ENCODE assay signal across 36 cellular contexts in the genomic region with DNA sequence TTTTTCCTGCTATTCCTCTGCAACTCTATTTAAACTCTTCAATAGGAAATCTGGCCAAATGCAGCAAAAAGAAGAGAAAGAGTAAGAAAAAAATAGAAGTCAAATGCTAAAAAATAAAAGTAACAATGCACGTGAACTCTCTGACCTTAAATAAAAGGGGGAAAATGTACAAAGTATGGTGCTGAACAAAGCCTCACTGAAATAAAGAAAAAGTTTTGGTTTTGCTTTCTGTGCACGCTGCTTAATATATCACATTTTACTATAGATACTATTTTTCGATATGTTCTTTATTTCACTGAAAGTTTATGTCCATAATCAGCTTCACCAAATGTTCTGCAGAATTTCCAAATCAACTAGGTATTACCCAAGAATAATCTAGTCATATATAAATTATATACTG.
"Had no signal": no experiment of that assay in that cellular context is flagged by ENCODE, and none has a peak within 500 bp of the region (broad histone marks: within the 10 kb centered on the region; RNA-seq: fewer than 3 reads in every experiment).

No MANE protein-coding gene starts in this region.

- H3K27ac ChIP-seq: adrenal gland, ascending aorta, body of pancreas, brain microvascular endothelial cell, breast epithelium, cardiac muscle cell had no signal

- H3K27me3 ChIP-seq: adrenal gland, ascending aorta, body of pancreas, brain microvascular endothelial cell, breast epithelium, cardiac muscle cell had no signal

- H3K27me3 Mint-ChIP-seq: activated naive CD4-positive, alpha-beta T cell treated with anti-CD3 and anti-CD28 coated beads, Interleukin-2, amount 10 ng/mL, durations not matched to agents 7 days and 5 days; activated naive CD4-positive, alpha-beta T cell treated with anti-CD3 and anti-CD28 coated beads, Interleukin-2, amount 50 U/mL, for 24 hours; activated naive CD8-positive, alpha-beta T cell; activated naive CD8-positive, alpha-beta T cell treated with anti-CD3 and anti-CD28 coated beads for 36 hours; activated naive CD8-positive, alpha-beta T cell treated with anti-CD3 and anti-CD28 coated beads, Interleukin-2, amount 10 ng/mL, durations not matched to agents 7 days and 5 days; activated naive CD8-positive, alpha-beta T cell treated with anti-CD3 and anti-CD28 coated beads, Interleukin-2, amount 50 U/mL, for 24 hours; activated T-helper 17 cell treated with anti-CD3 and anti-CD28 coated beads, Interleukin-2, amount 50 U/mL, for 72 hours; central memory CD8-positive, alpha-beta T cell had no signal

- H3K4me3 ChIP-seq: adrenal gland, ascending aorta, body of pancreas, breast epithelium, cardiac muscle cell had no signal

- H3K4me1 Mint-ChIP-seq: activated naive CD4-positive, alpha-beta T cell treated with anti-CD3 and anti-CD28 coated beads, Interleukin-2, amount 10 ng/mL, durations not matched to agents 7 days and 5 days; activated naive CD4-positive, alpha-beta T cell treated with anti-CD3 and anti-CD28 coated beads, Interleukin-2, amount 50 U/mL, for 24 hours; activated naive CD8-positive, alpha-beta T cell treated with anti-CD3 and anti-CD28 coated beads for 36 hours; activated naive CD8-positive, alpha-beta T cell treated with anti-CD3 and anti-CD28 coated beads, Interleukin-2, amount 10 ng/mL, durations not matched to agents 7 days and 5 days; activated naive CD8-positive, alpha-beta T cell treated with anti-CD3 and anti-CD28 coated beads, Interleukin-2, amount 50 U/mL, for 24 hours; activated T-helper 17 cell treated with anti-CD3 and anti-CD28 coated beads, Interleukin-2, amount 50 U/mL, for 72 hours; brain; central memory CD8-positive, alpha-beta T cell had no signal

- H3K36me3 Mint-ChIP-seq: activated naive CD4-positive, alpha-beta T cell treated with anti-CD3 and anti-CD28 coated beads, Interleukin-2, amount 10 ng/mL, durations not matched to agents 7 days and 5 days; activated naive CD4-positive, alpha-beta T cell treated with anti-CD3 and anti-CD28 coated beads, Interleukin-2, amount 50 U/mL, for 24 hours; activated naive CD4-positive, alpha-beta T cell treated with anti-CD3 and anti-CD28 coated beads, Interleukin-2, amount 50 U/mL, for 72 hours; activated naive CD8-positive, alpha-beta T cell; activated naive CD8-positive, alpha-beta T cell treated with anti-CD3 and anti-CD28 coated beads for 36 hours; activated naive CD8-positive, alpha-beta T cell treated with anti-CD3 and anti-CD28 coated beads, Interleukin-2, amount 10 ng/mL, durations not matched to agents 7 days and 5 days; brain had no signal

- H3K9me3 Mint-ChIP-seq: activated naive CD4-positive, alpha-beta T cell treated with anti-CD3 and anti-CD28 coated beads for 36 hours; activated naive CD4-positive, alpha-beta T cell treated with anti-CD3 and anti-CD28 coated beads, Interleukin-2, amount 10 ng/mL, durations not matched to agents 7 days and 5 days; activated naive CD4-positive, alpha-beta T cell treated with anti-CD3 and anti-CD28 coated beads, Interleukin-2, amount 50 U/mL, for 24 hours; activated naive CD8-positive, alpha-beta T cell treated with anti-CD3 and anti-CD28 coated beads for 36 hours; activated naive CD8-positive, alpha-beta T cell treated with anti-CD3 and anti-CD28 coated beads, Interleukin-2, amount 10 ng/mL, durations not matched to agents 7 days and 5 days; activated naive CD8-positive, alpha-beta T cell treated with anti-CD3 and anti-CD28 coated beads, Interleukin-2, amount 50 U/mL, for 24 hours; activated T-cell treated with anti-CD3 and anti-CD28 coated beads, Interleukin-2, amount 50 U/mL, for 4 hours; activated T-cell treated with anti-CD3 and anti-CD28 coated beads, Interleukin-2, amount 50 U/mL, for 72 hours; activated T-helper 1 cell treated with anti-CD3 and anti-CD28 coated beads, Interleukin-12 subunit alpha, Interleukin-12 subunit beta, Interleukin-2, Interleukin-4 antibody, amounts not matched to agents 30 ng/mL and 10 ng/mL and 1 ng/mL, durations not matched to agents 14 hours and 24 hours and 36 hours; activated T-helper 2 cell treated with anti-CD3 and anti-CD28 coated beads, Interferon-gamma antibody, Interleukin-2, Interleukin-4, amounts not matched to agents 10 μg/mL and 5 μg/mL and 100 μg/mL, durations not matched to agents 14 hours and 24 hours and 36 hours had no signal

- DNase-seq: activated effector memory CD4-positive, alpha-beta T cell treated with anti-CD3 and anti-CD28 coated beads, Interleukin-2, amount 50 U/mL, for 16 hours; activated effector memory CD4-positive, alpha-beta T cell treated with Interleukin-2 at 50 U/mL for 16 hours; activated gamma-delta T cell; activated gamma-delta T cell treated with Interleukin-2 at 50 U/mL for 16 hours; activated naive CD4-positive, alpha-beta T cell; activated naive CD4-positive, alpha-beta T cell treated with anti-CD3 and anti-CD28 coated beads for 36 hours; activated naive CD4-positive, alpha-beta T cell treated with anti-CD3 and anti-CD28 coated beads, Interleukin-2, amount 10 ng/mL, durations not matched to agents 7 days and 5 days; activated naive CD4-positive, alpha-beta T cell treated with anti-CD3 and anti-CD28 coated beads, Interleukin-2, amount 50 U/mL, for 16 hours; activated naive CD4-positive, alpha-beta T cell treated with Interleukin-2 at 50 U/mL for 16 hours; activated naive CD8-positive, alpha-beta T cell treated with anti-CD3 and anti-CD28 coated beads for 36 hours; activated naive CD8-positive, alpha-beta T cell treated with anti-CD3 and anti-CD28 coated beads, Interleukin-2, amount 10 ng/mL, durations not matched to agents 7 days and 5 days; activated naive CD8-positive, alpha-beta T cell treated with anti-CD3 and anti-CD28 coated beads, Interleukin-2, amount 50 U/mL, for 24 hours; activated T-cell treated with anti-CD3 and anti-CD28 coated beads, Interleukin-2, amount 50 U/mL, for 4 hours; activated T-cell treated with anti-CD3 and anti-CD28 coated beads, Interleukin-2, amount 50 U/mL, for 48 hours; activated T-cell treated with anti-CD3 and anti-CD28 coated beads, Interleukin-2, amount 50 U/mL, for 72 hours; adrenal gland; amniotic stem cell; amygdala; anterior cingulate cortex; aorta; body of pancreas; brain microvascular endothelial cell; caudate nucleus; central memory CD4-positive, alpha-beta T cell; cerebellar nuclear complex had no signal

- H3K36me3 ChIP-seq: adrenal gland, ascending aorta, brain microvascular endothelial cell, breast epithelium, cardiac muscle cell had no signal

- H3K9me3 ChIP-seq: adrenal gland, ascending aorta, body of pancreas, breast epithelium had no signal

- ATAC-seq: activated naive CD4-positive, alpha-beta T cell treated with anti-CD3 and anti-CD28 coated beads, Interleukin-2, amount 50 U/mL, for 72 hours; activated naive CD8-positive, alpha-beta T cell treated with anti-CD3 and anti-CD28 coated beads, Interleukin-2, amount 50 U/mL, for 24 hours; activated T-cell treated with anti-CD3 and anti-CD28 coated beads, Interleukin-2, amount 50 U/mL, for 4 hours; activated T-cell treated with anti-CD3 and anti-CD28 coated beads, Interleukin-2, amount 50 U/mL, for 72 hours; activated T-helper 17 cell treated with anti-CD3 and anti-CD28 coated beads, Interleukin-2, amount 50 U/mL, for 72 hours; body of pancreas had no signal

- H3K27ac Mint-ChIP-seq: activated naive CD4-positive, alpha-beta T cell treated with anti-CD3 and anti-CD28 coated beads for 36 hours; activated naive CD4-positive, alpha-beta T cell treated with anti-CD3 and anti-CD28 coated beads, Interleukin-2, amount 10 ng/mL, durations not matched to agents 7 days and 5 days; activated naive CD4-positive, alpha-beta T cell treated with anti-CD3 and anti-CD28 coated beads, Interleukin-2, amount 50 U/mL, for 24 hours; activated naive CD4-positive, alpha-beta T cell treated with anti-CD3 and anti-CD28 coated beads, Interleukin-2, amount 50 U/mL, for 72 hours; activated naive CD8-positive, alpha-beta T cell; activated naive CD8-positive, alpha-beta T cell treated with anti-CD3 and anti-CD28 coated beads for 36 hours; activated naive CD8-positive, alpha-beta T cell treated with anti-CD3 and anti-CD28 coated beads, Interleukin-2, amount 10 ng/mL, durations not matched to agents 7 days and 5 days; activated naive CD8-positive, alpha-beta T cell treated with anti-CD3 and anti-CD28 coated beads, Interleukin-2, amount 50 U/mL, for 24 hours; activated T-cell treated with anti-CD3 and anti-CD28 coated beads, Interleukin-2, amount 50 U/mL, for 72 hours; activated T-helper 1 cell treated with anti-CD3 and anti-CD28 coated beads, Interleukin-12 subunit alpha, Interleukin-12 subunit beta, Interleukin-2, Interleukin-4 antibody, amounts not matched to agents 30 ng/mL and 10 ng/mL and 1 ng/mL, durations not matched to agents 14 hours and 24 hours and 36 hours; activated T-helper 17 cell treated with anti-CD3 and anti-CD28 coated beads, Interleukin-2, amount 50 U/mL, for 72 hours; activated T-helper 2 cell treated with anti-CD3 and anti-CD28 coated beads, Interferon-gamma antibody, Interleukin-2, Interleukin-4, amounts not matched to agents 10 μg/mL and 5 μg/mL and 100 μg/mL, durations not matched to agents 14 hours and 24 hours and 36 hours; brain had no signal

- H3K4me1 ChIP-seq: adrenal gland, ascending aorta, body of pancreas, breast epithelium had no signal

- H3K4me3 Mint-ChIP-seq: activated naive CD4-positive, alpha-beta T cell treated with anti-CD3 and anti-CD28 coated beads for 36 hours; activated naive CD4-positive, alpha-beta T cell treated with anti-CD3 and anti-CD28 coated beads, Interleukin-2, amount 10 ng/mL, durations not matched to agents 7 days and 5 days; activated naive CD4-positive, alpha-beta T cell treated with anti-CD3 and anti-CD28 coated beads, Interleukin-2, amount 50 U/mL, for 24 hours; activated naive CD8-positive, alpha-beta T cell; activated naive CD8-positive, alpha-beta T cell treated with anti-CD3 and anti-CD28 coated beads for 36 hours; activated naive CD8-positive, alpha-beta T cell treated with anti-CD3 and anti-CD28 coated beads, Interleukin-2, amount 10 ng/mL, durations not matched to agents 7 days and 5 days; activated naive CD8-positive, alpha-beta T cell treated with anti-CD3 and anti-CD28 coated beads, Interleukin-2, amount 50 U/mL, for 24 hours; activated T-cell treated with anti-CD3 and anti-CD28 coated beads, Interleukin-2, amount 50 U/mL, for 4 hours; activated T-cell treated with anti-CD3 and anti-CD28 coated beads, Interleukin-2, amount 50 U/mL, for 72 hours; activated T-helper 1 cell treated with anti-CD3 and anti-CD28 coated beads, Interleukin-12 subunit alpha, Interleukin-12 subunit beta, Interleukin-2, Interleukin-4 antibody, amounts not matched to agents 30 ng/mL and 10 ng/mL and 1 ng/mL, durations not matched to agents 14 hours and 24 hours and 36 hours; activated T-helper 17 cell treated with anti-CD3 and anti-CD28 coated beads, Interleukin-2, amount 50 U/mL, for 72 hours; brain; central memory CD8-positive, alpha-beta T cell had no signal
